ENCODE assay signal across 24 cellular contexts in the genomic region with DNA sequence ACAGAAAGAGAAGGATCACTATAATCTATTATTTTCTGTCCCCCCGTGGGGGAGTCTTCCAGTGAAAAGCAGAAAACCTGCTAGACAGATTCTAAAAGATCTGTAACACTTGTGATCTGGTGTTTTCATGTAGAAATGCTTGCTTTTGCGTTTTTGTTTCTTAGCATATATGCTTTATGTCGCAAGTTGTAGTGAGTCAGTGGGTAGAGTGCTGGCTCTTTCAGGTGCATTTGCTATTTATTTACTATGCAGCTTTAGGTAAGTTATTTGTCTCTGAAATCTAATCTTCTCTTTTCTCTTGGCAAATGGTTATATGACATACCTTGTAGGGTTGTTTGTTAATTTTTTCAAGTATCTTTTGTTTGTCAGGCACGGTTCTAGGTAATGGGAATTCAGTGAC. TPM values are rescaled to one million over a fixed set of nuclear protein-coding genes. Genes with fewer than 3 reads are reported as not detected.
DNase-seq lines count a peak whose midpoint lies in the region; ATAC-seq and TF ChIP-seq lines count a peak whose summit lies in the region.
"Had no signal": no experiment of that assay in that cellular context is flagged by ENCODE, and none has a peak within 500 bp of the region (broad histone marks: within the 10 kb centered on the region; RNA-seq: fewer than 3 reads in every experiment).

No MANE protein-coding gene starts in this region.

- CTCF ChIA-PET in MCF 10A (lab: Yijun Ruan, JAX) (interaction anchor here (3.6 kb wide), 1 partner anchor 23 kb away, joined by 13 read pairs; no protein-coding TSS in a partner anchor), mammary epithelial cell (lab: Charles Lee; ENCODE audit: low non-redundant PET) (no interaction called here)

- in situ Hi-C loops in mammary epithelial cell (cut with MboI; ENCODE audit: low sequenced_read_pairs in 2 of 2) = no loop called here

- no peak overlapping the region for H3K27ac Mint-ChIP-seq in MCF 10A (ENCODE audit: low read depth, unreplicated experiment)
- H3K27ac Mint-ChIP-seq in activated T-helper 17 cell treated with anti-CD3 and anti-CD28 coated beads, Interleukin-2, amount 50 U/mL, for 72 hours = no peak overlapping the region
- H3K27ac Mint-ChIP-seq: CD8-positive, alpha-beta T cell; T-cell had no signal

- ATAC-seq in RWPE2 (ENCODE audit: low read depth) (peak; percentile 55), GM18873 (IDR thresholded peaks at IDR 0.05; ENCODE audit: low FRiP score, unreplicated experiment) (no peak)
- ATAC-seq in activated T-helper 17 cell treated with anti-CD3 and anti-CD28 coated beads, Interleukin-2, amount 50 U/mL, for 72 hours (replicated peaks) = no peak
- ATAC-seq: CD8-positive, alpha-beta T cell; T-cell had no signal

- H3K9ac ChIP-seq in mammary epithelial cell (ENCODE audit: insufficient read depth, low read length) = no peak overlapping the region
- H3K9ac ChIP-seq: BLaER1 treated with 17β-estradiol and CSF1 and Interleukin-3, amounts not matched to agents 10 nM and 100 nM had no signal

- H3K4me2 ChIP-seq in mammary epithelial cell (ENCODE audit: insufficient read depth, low read depth, low read length) = no peak overlapping the region
- H3K4me2 ChIP-seq: BLaER1 treated with 17β-estradiol and CSF1 and Interleukin-3, amounts not matched to agents 10 nM and 100 nM; PC-9 had no signal

- no peaks in the 10 kb centered on the region for H3K9me3 Mint-ChIP-seq in MCF 10A (ENCODE audit: unreplicated experiment)
- no peaks in the 10 kb centered on the region for H3K9me3 Mint-ChIP-seq in activated T-helper 17 cell treated with anti-CD3 and anti-CD28 coated beads, Interleukin-2, amount 50 U/mL, for 72 hours
- H3K9me3 Mint-ChIP-seq: CD8-positive, alpha-beta T cell; T-cell had no signal

- BruUV-seq in MCF 10A (replicated peaks; lab: Mats Ljungman, UMichigan) (no TSS peak), mammary epithelial cell (replicated peaks; lab: Mats Ljungman, UMichigan) (no TSS peak)

- 92% methylated on average over 4 of the region's 4 CpGs for WGBS in mammary epithelial cell (ENCODE audit: low coverage, missing lambda C conversion rate)

- H2AFZ ChIP-seq in mammary epithelial cell (ENCODE audit: low read depth, low read length) = no peak overlapping the region
- H2AFZ ChIP-seq: PC-9 had no signal

- peaks cover 8% of the 10 kb centered on the region for H3K4me1 ChIP-seq in mammary epithelial cell (ENCODE audit: insufficient read depth, low read length)
- peaks cover 51% of the 10 kb centered on the region for H3K4me1 ChIP-seq in RWPE2 (ENCODE audit: insufficient read depth, poor library complexity, severe bottlenecking)

- H4K20me1 ChIP-seq in mammary epithelial cell (ENCODE audit: insufficient read depth, low read length) = no peaks in the 10 kb centered on the region

- intact Hi-C loops in MCF 10A (cut with micrococcal nuclease) = no loop called here
- intact Hi-C loops in mammary epithelial cell (cut with micrococcal nuclease) = no loop called here

- dilution Hi-C loops in mammary epithelial cell (cut with HindIII; ENCODE audit: low sequenced_read_pairs) = no loop called here

- H3K27me3 ChIP-seq in mammary epithelial cell (ENCODE audit: insufficient read depth, low read length) (no peaks in the 10 kb centered on the region), RWPE2 (ENCODE audit: insufficient read depth, poor library complexity, severe bottlenecking) (no peaks in the 10 kb centered on the region)
- H3K27me3 ChIP-seq: BLaER1 treated with 17β-estradiol and CSF1 and Interleukin-3, amounts not matched to agents 10 nM and 100 nM; SJSA1 had no signal

- H3K4me3 ChIP-seq in mammary epithelial cell (replicated peaks in 1 of 3; ENCODE audit: insufficient read depth in 1 of 3, low read depth in 2 of 3, low read length in 3 of 3) (no peak overlapping the region), RWPE2 (ENCODE audit: severe bottlenecking) (no peak overlapping the region)
- H3K4me3 ChIP-seq: BLaER1 treated with 17β-estradiol and CSF1 and Interleukin-3, amounts not matched to agents 10 nM and 100 nM; PC-9; SJSA1 had no signal

- no peak overlapping the region for H3K4me3 Mint-ChIP-seq in MCF 10A (ENCODE audit: unreplicated experiment)
- no peak overlapping the region for H3K4me3 Mint-ChIP-seq in activated T-helper 17 cell treated with anti-CD3 and anti-CD28 coated beads, Interleukin-2, amount 50 U/mL, for 72 hours
- H3K4me3 Mint-ChIP-seq: CD8-positive, alpha-beta T cell; T-cell had no signal

- peak; percentile 46 for DNase-seq in MCF 10A (ENCODE audit: unreplicated experiment)
- no peak for DNase-seq in mammary epithelial cell
- peak; percentile 30 for DNase-seq in DMS53 treated with DMSO at 0.1 percent for 48 hours (lab: John Stamatoyannopoulos, UW; ENCODE audit: unreplicated experiment)
- DNase-seq in RWPE2 (ENCODE audit: low spot score) = no peak
- DNase-seq in NCI-H226 = no peak
- DNase-seq: Caco-2; CD8-positive, alpha-beta T cell; DMS79 treated with DMSO at 0.1 percent for 48 hours; KBM-7; MM.1S; NCI-H1105; NCI-H1436 treated with DMSO at 0.1 percent for 48 hours; NCI-H187 treated with DMSO at 0.1 percent for 48 hours; NCI-H446 treated with DMSO at 0.1 percent for 48 hours; NCI-H526; NCI-H82; NK-92 treated with Interleukin-12 subunit alpha and Interleukin-12 subunit beta, amount 100 ng/mL, for 24 hours; PC-9; Right ventricle myocardium superior; T-cell had no signal

- POLR2A ChIA-PET in MCF 10A (lab: Yijun Ruan, JAX) = interaction anchor here (0.6 to 2.4 kb wide), 8 partner anchors 9 to 120 kb away, joined by 3 to 10 read pairs (median 4); partner anchors contain the start of gene AKAP13

- H3K4me1 Mint-ChIP-seq in MCF 10A (ENCODE audit: insufficient read depth, unreplicated experiment) = peaks cover 28% of the 10 kb centered on the region
- H3K4me1 Mint-ChIP-seq in activated T-helper 17 cell treated with anti-CD3 and anti-CD28 coated beads, Interleukin-2, amount 50 U/mL, for 72 hours = peaks cover 25% of the 10 kb centered on the region

- TF ChIP-seq CTCF in MCF 10A (IDR thresholded peaks at IDR 0.05; ENCODE audit: unreplicated experiment) (no peak), mammary epithelial cell (conservative IDR thresholded peaks at IDR 0.05 in 1 of 2, IDR thresholded peaks at IDR 0.05 in 1 of 2; ENCODE audit: extremely low read depth in 1 of 2, insufficient read depth in 1 of 2, low read depth in 1 of 2, low read length in 2 of 2) (no peak), RWPE2 (IDR thresholded peaks at IDR 0.05; ENCODE audit: poor library complexity, severe bottlenecking) (no peak)

- H3K36me3 ChIP-seq in mammary epithelial cell (ENCODE audit: insufficient read depth, low read length) (no peaks in the 10 kb centered on the region), RWPE2 (ENCODE audit: low read depth) (peaks cover 19% of the 10 kb centered on the region)
- H3K36me3 ChIP-seq: SJSA1 had no signal

- no peaks in the 10 kb centered on the region for H3K9me3 ChIP-seq in mammary epithelial cell (replicated peaks; ENCODE audit: insufficient read depth, low read length)
- H3K9me3 ChIP-seq in RWPE2 (ENCODE audit: severe bottlenecking) = no peaks in the 10 kb centered on the region
- H3K9me3 ChIP-seq: SJSA1 had no signal

- H3K27ac ChIP-seq in mammary epithelial cell (ENCODE audit: insufficient read depth, low read depth, low read length) (no peak overlapping the region), RWPE2 (ENCODE audit: poor library complexity, severe bottlenecking) (no peak overlapping the region)
- H3K27ac ChIP-seq: BLaER1 treated with 17β-estradiol and CSF1 and Interleukin-3, amounts not matched to agents 10 nM and 100 nM; PC-9; SJSA1 had no signal

- peaks cover 32% of the 10 kb centered on the region for H3K36me3 Mint-ChIP-seq in MCF 10A (ENCODE audit: insufficient read depth, unreplicated experiment)
- peaks cover 15% of the 10 kb centered on the region for H3K36me3 Mint-ChIP-seq in activated T-helper 17 cell treated with anti-CD3 and anti-CD28 coated beads, Interleukin-2, amount 50 U/mL, for 72 hours (ENCODE audit: low read depth)

- H3K79me2 ChIP-seq in mammary epithelial cell (ENCODE audit: insufficient read depth, low read length) = peaks cover 97% of the 10 kb centered on the region

- no peaks in the 10 kb centered on the region for H3K27me3 Mint-ChIP-seq in MCF 10A (ENCODE audit: insufficient read depth, unreplicated experiment)
- no peaks in the 10 kb centered on the region for H3K27me3 Mint-ChIP-seq in activated T-helper 17 cell treated with anti-CD3 and anti-CD28 coated beads, Interleukin-2, amount 50 U/mL, for 72 hours
- H3K27me3 Mint-ChIP-seq: T-cell had no signal

RNA-seq across cellular contexts. Expression of gene AKAP13, which starts 9.4 kb away (rescaled TPM):
- total RNA-seq in MCF 10A (2022) = 65.7 and 92.9 TPM in 2 replicates
- 10 to 100 TPM; 58.2 to 71.4 TPM for total RNA-seq in mammary epithelial cell
- 8.8 TPM for polyA plus RNA-seq in mammary epithelial cell
- polyA minus RNA-seq in mammary epithelial cell = 88.3 TPM
- total RNA-seq in activated T-helper 17 cell treated with anti-CD3 and anti-CD28 coated beads, Interleukin-2, amount 50 U/mL, for 72 hours = 100 to 1,000 TPM in 1 of 2 donors, 10 to 100 TPM in 1; 95.9 to 152 TPM

Comparison
In these comparisons a context has a peak if more than half of its experiments do, and no peak if none do; other contexts are left out.
1. DNase-seq: peak in MCF 10A (single experiment) and DMS53 treated with DMSO at 0.1 percent for 48 hours (single experiment); none in mammary epithelial cell (single experiment), RWPE2 (single experiment) and NCI-H226 (single experiment).